Comparison of ENCODE assay signal across 20 cellular contexts in genomic region chr2:41706261-41706660, GRCh38.
DNase-seq lines count a peak whose midpoint lies in the region; ATAC-seq and TF ChIP-seq lines count a peak whose summit lies in the region.
"Had no signal": no experiment of that assay in that cellular context is flagged by ENCODE, and none has a peak within 500 bp of the region (broad histone marks: within the 10 kb centered on the region; RNA-seq: fewer than 3 reads in every experiment).

No MANE protein-coding gene starts in this region.

- ATAC-seq in GM19455 (IDR thresholded peaks at IDR 0.05; ENCODE audit: unreplicated experiment) (no peak), omental fat pad (ENCODE audit: low FRiP score) (no peak)
- ATAC-seq: HCT116, HepG2 had no signal

- CTCF ChIA-PET in RWPE1 (lab: Yijun Ruan, JAX): interaction anchor here (0.6 kb wide), 1 partner anchor 49 kb away, joined by 4 read pairs; no protein-coding TSS in a partner anchor

- peaks cover 6 to 8% of the 10 kb centered on the region in 2 donors for H3K4me1 Mint-ChIP-seq in immature natural killer cell

- in situ Hi-C loops in SK-MEL-5 (cut with HindIII; ENCODE audit: low pct_unique_long_range_greater_than_20kb, low sequenced_read_pairs): no loop called here

- no peaks in the 10 kb centered on the region for H3K36me3 Mint-ChIP-seq in immature natural killer cell

- POLR2A ChIA-PET in RWPE1 (lab: Yijun Ruan, JAX; ENCODE audit: low non-redundant PET): no interaction called here

- H3K4me3 Mint-ChIP-seq in immature natural killer cell: no peak overlapping the region
- H3K4me3 Mint-ChIP-seq: CD4-positive, alpha-beta T cell; HFFc6; IgD-negative memory B cell had no signal

- H3K27ac ChIP-seq in RWPE1: no peak overlapping the region
- H3K27ac ChIP-seq: C4-2B had no signal

- H3K27ac Mint-ChIP-seq in immature natural killer cell: no peak overlapping the region
- H3K27ac Mint-ChIP-seq: CD4-positive, alpha-beta T cell; HFFc6; IgD-negative memory B cell had no signal

- DNase-seq in SK-MEL-5 (ENCODE audit: low read depth, low spot score) (peak; percentile 81), epidermal melanocyte (ENCODE audit: insufficient read length, low spot score) (peak; percentile 29), kidney tubule cell (ENCODE audit: low spot score) (peak; percentile 12), superior temporal gyrus (ENCODE audit: extremely low spot score) (peak; percentile 62), immature natural killer cell (no peak), omental fat pad (ENCODE audit: low spot score) (no peak), RWPE1 (ENCODE audit: low spot score) (no peak)
- DNase-seq: ACHN; CD4-positive, alpha-beta T cell; DMS153; DMS79; GDM1; GOT3; H7; HFFc6 had no signal

- TF ChIP-seq CTCF in omental fat pad (IDR thresholded peaks at IDR 0.05): no peak
- TF ChIP-seq CTCF in RWPE1 (conservative IDR thresholded peaks at IDR 0.05; ENCODE audit: low read depth): no peak

- peaks cover 0 to 3% (median 3%) of the 10 kb centered on the region in 3 donors for H3K27me3 Mint-ChIP-seq in immature natural killer cell (ENCODE audit: low read depth in 3 of 3)

- H3K9me3 Mint-ChIP-seq in immature natural killer cell: no peaks in the 10 kb centered on the region
- H3K9me3 Mint-ChIP-seq: CD4-positive, alpha-beta T cell; HFFc6; IgD-negative memory B cell had no signal

Comparison
In these comparisons a context has a peak if more than half of its experiments do, and no peak if none do; other contexts are left out.
1. DNase-seq: peak in SK-MEL-5 (single experiment), epidermal melanocyte (single experiment), kidney tubule cell (single experiment) and superior temporal gyrus (single experiment); none in immature natural killer cell (0 of 3), omental fat pad (single experiment) and RWPE1 (single experiment).